ENCODE assay signal across 1 cellular context in the genomic region with DNA sequence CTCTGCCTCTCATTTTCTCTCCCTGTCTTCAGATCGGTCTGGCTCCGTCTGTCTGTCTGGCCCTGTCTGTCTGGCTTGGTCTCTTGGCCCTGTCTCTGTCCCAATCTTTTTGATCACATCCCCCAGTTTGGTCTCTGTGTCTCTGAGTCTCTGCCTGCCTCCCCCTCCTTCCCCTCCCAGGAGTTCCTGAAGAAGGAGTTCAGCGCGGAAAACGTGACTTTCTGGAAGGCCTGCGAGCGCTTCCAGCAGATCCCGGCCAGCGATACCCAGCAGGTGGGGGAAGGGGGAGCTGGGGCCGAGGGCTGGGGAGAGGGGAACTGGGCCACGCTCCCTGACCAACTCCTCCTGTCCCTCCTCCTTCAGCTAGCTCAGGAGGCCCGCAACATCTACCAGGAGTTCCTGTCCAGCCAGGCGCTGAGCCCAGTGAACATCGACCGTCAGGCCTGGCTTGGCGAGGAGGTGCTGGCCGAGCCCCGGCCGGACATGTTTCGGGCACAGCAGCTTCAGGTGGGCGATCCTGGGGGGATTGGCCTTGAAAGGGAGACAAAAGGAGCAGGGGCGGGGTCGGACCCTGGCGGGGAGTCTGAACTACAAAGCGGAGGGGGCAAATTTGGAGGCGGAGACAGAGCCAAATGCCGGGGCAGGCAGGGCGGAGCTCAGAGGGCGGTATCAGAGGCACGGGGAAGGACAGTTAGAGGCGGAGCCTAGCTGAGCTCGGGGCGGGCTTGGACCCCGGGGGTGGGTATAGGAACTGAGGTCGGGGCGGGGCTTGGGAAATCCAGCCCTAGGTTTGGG.
TF ChIP-seq lines count a peak whose summit lies in the region.

No MANE protein-coding gene starts in this region.

TF ChIP-seq in HEK293, 187 proteins besides CTCF, POLR2A, EP300 and RAD21 (continued from another document and continues in another):
- TF ChIP-seq, protein P1, sequence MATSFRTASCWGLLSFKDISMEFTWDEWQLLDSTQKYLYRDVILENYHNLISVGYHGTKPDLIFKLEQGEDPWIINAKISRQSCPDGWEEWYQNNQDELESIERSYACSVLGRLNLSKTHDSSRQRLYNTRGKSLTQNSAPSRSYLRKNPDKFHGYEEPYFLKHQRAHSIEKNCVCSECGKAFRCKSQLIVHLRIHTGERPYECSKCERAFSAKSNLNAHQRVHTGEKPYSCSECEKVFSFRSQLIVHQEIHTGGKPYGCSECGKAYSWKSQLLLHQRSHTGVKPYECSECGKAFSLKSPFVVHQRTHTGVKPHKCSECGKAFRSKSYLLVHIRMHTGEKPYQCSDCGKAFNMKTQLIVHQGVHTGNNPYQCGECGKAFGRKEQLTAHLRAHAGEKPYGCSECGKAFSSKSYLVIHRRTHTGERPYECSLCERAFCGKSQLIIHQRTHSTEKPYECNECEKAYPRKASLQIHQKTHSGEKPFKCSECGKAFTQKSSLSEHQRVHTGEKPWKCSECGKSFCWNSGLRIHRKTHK (tag by site-specific recombination; IDR thresholded peaks at IDR 0.05), result no peak
- TF ChIP-seq, protein P2, sequence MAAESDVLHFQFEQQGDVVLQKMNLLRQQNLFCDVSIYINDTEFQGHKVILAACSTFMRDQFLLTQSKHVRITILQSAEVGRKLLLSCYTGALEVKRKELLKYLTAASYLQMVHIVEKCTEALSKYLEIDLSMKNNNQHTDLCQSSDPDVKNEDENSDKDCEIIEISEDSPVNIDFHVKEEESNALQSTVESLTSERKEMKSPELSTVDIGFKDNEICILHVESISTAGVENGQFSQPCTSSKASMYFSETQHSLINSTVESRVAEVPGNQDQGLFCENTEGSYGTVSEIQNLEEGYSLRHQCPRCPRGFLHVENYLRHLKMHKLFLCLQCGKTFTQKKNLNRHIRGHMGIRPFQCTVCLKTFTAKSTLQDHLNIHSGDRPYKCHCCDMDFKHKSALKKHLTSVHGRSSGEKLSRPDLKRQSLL (tag by site-specific recombination; IDR thresholded peaks at IDR 0.05), result no peak
- TF ChIP-seq TRIM28 (IDR thresholded peaks at IDR 0.05; ENCODE audit: borderline replicate concordance, low read length) (no peak), YY2 (tag by site-specific recombination; IDR thresholded peaks at IDR 0.05) (no peak), SP2 (tag by site-specific recombination; IDR thresholded peaks at IDR 0.05) (peak; percentile 92), ZNF266 (tag by site-specific recombination; IDR thresholded peaks at IDR 0.05; ENCODE audit: low read depth) (no peak), ZNF473 (tag by site-specific recombination; IDR thresholded peaks at IDR 0.05) (no peak), TCF7L2 (IDR thresholded peaks at IDR 0.05; ENCODE audit: borderline replicate concordance, low read depth, low read length) (no peak), ZNF174 (tag by site-specific recombination; IDR thresholded peaks at IDR 0.05) (no peak), ZNF776 (tag by site-specific recombination; IDR thresholded peaks at IDR 0.05; ENCODE audit: borderline replicate concordance) (no peak), ZNF2 (tag by site-specific recombination; IDR thresholded peaks at IDR 0.05) (0 out of 2 replicates have a peak, but pooled peaks have one; percentile 22), ZNF585B (tag by site-specific recombination; IDR thresholded peaks at IDR 0.05) (no peak), GFI1B (tag by site-specific recombination; IDR thresholded peaks at IDR 0.05) (no peak), ZNF140 (tag by site-specific recombination; IDR thresholded peaks at IDR 0.05) (no peak), ZNF670 (tag by site-specific recombination; IDR thresholded peaks at IDR 0.05; ENCODE audit: low read depth) (no peak), KLF9 (tag by site-specific recombination; IDR thresholded peaks at IDR 0.05; ENCODE audit: low read depth) (peak; percentile 49; the same call in 1 of the 2 replicates), ZNF391 (tag by site-specific recombination; IDR thresholded peaks at IDR 0.05; ENCODE audit: borderline replicate concordance, low read depth) (no peak), ZNF335 (tag by site-specific recombination; conservative IDR thresholded peaks at IDR 0.05) (peak; percentile 81), ZBTB21 (tag by site-specific recombination; IDR thresholded peaks at IDR 0.05) (no peak), ZNF48 (tag by site-specific recombination; IDR thresholded peaks at IDR 0.05) (no peak), ZNF791 (tag by site-specific recombination; IDR thresholded peaks at IDR 0.05) (no peak), ZBTB7A (tag by site-specific recombination; IDR thresholded peaks at IDR 0.05; ENCODE audit: low read depth) (no peak), ZNF366 (tag by site-specific recombination; conservative IDR thresholded peaks at IDR 0.05) (peak; percentile 62), ZNF792 (tag by site-specific recombination; IDR thresholded peaks at IDR 0.05) (no peak), ZBTB8A (tag by site-specific recombination; IDR thresholded peaks at IDR 0.05) (peak; percentile 71), WT1 (tag by site-specific recombination; IDR thresholded peaks at IDR 0.05) (no peak), ZNF677 (tag by site-specific recombination; IDR thresholded peaks at IDR 0.05) (no peak), MYNN (tag by site-specific recombination; IDR thresholded peaks at IDR 0.05; ENCODE audit: borderline replicate concordance) (no peak), KLF7 (tag by site-specific recombination; IDR thresholded peaks at IDR 0.05; ENCODE audit: borderline replicate concordance) (peak; percentile 50; the same call in 1 of the 2 replicates), ZNF654 (tag by site-specific recombination; IDR thresholded peaks at IDR 0.05; ENCODE audit: low read depth) (no peak), RBAK (tag by site-specific recombination; IDR thresholded peaks at IDR 0.05) (no peak), HOXC10 (CRISPR knock-in tag; IDR thresholded peaks at IDR 0.05) (no peak), EGR2 (tag by site-specific recombination; IDR thresholded peaks at IDR 0.05; ENCODE audit: low read depth) (peak; percentile 57), ZNF624 (tag by site-specific recombination; IDR thresholded peaks at IDR 0.05) (no peak), ZNF169 (tag by site-specific recombination; IDR thresholded peaks at IDR 0.05) (no peak), ZNF274 (IDR thresholded peaks at IDR 0.05; ENCODE audit: low read length) (no peak), ZNF274 (tag by site-specific recombination; IDR thresholded peaks at IDR 0.05; ENCODE audit: borderline replicate concordance) (no peak), ZNF600 (tag by site-specific recombination; IDR thresholded peaks at IDR 0.05) (peak; percentile 67; the same call in 1 of the 2 replicates), ZNF157 (tag by site-specific recombination; IDR thresholded peaks at IDR 0.05) (no peak), ZNF214 (tag by site-specific recombination; IDR thresholded peaks at IDR 0.05; ENCODE audit: borderline replicate concordance) (no peak), KLF1 (tag by site-specific recombination; IDR thresholded peaks at IDR 0.05) (peak; percentile 68), ZEB2 (tag by site-specific recombination; IDR thresholded peaks at IDR 0.05) (no peak), ZFHX2 (tag by site-specific recombination; conservative IDR thresholded peaks at IDR 0.05) (peak; percentile 43; the same call in 1 of the 2 replicates), BCL11A (tag by site-specific recombination; IDR thresholded peaks at IDR 0.05; ENCODE audit: low read depth) (0 out of 2 replicates have a peak, but pooled peaks have one; percentile 13), SP3 (tag by site-specific recombination; IDR thresholded peaks at IDR 0.05) (peak; percentile 86), ZNF514 (tag by site-specific recombination; IDR thresholded peaks at IDR 0.05) (no peak), ZFP37 (tag by site-specific recombination; IDR thresholded peaks at IDR 0.05) (no peak), FEZF1 (tag by site-specific recombination; IDR thresholded peaks at IDR 0.05) (no peak), ZSCAN16 (tag by site-specific recombination; IDR thresholded peaks at IDR 0.05) (no peak), ZNF133 (tag by site-specific recombination; IDR thresholded peaks at IDR 0.05) (no peak), ZNF571 (tag by site-specific recombination; IDR thresholded peaks at IDR 0.05) (no peak), ZSCAN30 (tag by site-specific recombination; IDR thresholded peaks at IDR 0.05) (0 out of 2 replicates have a peak, but pooled peaks have one; percentile 8), GLI4 (tag by site-specific recombination; IDR thresholded peaks at IDR 0.05) (no peak)
- TF ChIP-seq, protein P3, sequence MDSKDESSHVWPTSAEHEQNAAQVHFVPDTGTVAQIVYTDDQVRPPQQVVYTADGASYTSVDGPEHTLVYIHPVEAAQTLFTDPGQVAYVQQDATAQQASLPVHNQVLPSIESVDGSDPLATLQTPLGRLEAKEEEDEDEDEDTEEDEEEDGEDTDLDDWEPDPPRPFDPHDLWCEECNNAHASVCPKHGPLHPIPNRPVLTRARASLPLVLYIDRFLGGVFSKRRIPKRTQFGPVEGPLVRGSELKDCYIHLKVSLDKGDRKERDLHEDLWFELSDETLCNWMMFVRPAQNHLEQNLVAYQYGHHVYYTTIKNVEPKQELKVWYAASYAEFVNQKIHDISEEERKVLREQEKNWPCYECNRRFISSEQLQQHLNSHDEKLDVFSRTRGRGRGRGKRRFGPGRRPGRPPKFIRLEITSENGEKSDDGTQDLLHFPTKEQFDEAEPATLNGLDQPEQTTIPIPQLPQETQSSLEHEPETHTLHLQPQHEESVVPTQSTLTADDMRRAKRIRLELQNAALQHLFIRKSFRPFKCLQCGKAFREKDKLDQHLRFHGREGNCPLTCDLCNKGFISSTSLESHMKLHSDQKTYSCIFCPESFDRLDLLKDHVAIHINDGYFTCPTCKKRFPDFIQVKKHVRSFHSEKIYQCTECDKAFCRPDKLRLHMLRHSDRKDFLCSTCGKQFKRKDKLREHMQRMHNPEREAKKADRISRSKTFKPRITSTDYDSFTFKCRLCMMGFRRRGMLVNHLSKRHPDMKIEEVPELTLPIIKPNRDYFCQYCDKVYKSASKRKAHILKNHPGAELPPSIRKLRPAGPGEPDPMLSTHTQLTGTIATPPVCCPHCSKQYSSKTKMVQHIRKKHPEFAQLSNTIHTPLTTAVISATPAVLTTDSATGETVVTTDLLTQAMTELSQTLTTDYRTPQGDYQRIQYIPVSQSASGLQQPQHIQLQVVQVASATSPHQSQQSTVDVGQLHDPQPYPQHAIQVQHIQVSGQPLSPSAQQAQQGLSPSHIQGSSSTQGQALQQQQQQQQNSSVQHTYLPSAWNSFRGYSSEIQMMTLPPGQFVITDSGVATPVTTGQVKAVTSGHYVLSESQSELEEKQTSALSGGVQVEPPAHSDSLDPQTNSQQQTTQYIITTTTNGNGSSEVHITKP (tag by site-specific recombination; IDR thresholded peaks at IDR 0.05), result peak; percentile 8; the same call in 1 of the 2 replicates
- TF ChIP-seq, protein P4, sequence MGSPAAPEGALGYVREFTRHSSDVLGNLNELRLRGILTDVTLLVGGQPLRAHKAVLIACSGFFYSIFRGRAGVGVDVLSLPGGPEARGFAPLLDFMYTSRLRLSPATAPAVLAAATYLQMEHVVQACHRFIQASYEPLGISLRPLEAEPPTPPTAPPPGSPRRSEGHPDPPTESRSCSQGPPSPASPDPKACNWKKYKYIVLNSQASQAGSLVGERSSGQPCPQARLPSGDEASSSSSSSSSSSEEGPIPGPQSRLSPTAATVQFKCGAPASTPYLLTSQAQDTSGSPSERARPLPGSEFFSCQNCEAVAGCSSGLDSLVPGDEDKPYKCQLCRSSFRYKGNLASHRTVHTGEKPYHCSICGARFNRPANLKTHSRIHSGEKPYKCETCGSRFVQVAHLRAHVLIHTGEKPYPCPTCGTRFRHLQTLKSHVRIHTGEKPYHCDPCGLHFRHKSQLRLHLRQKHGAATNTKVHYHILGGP (tag by site-specific recombination; IDR thresholded peaks at IDR 0.05), result no peak
- TF ChIP-seq, protein P5, sequence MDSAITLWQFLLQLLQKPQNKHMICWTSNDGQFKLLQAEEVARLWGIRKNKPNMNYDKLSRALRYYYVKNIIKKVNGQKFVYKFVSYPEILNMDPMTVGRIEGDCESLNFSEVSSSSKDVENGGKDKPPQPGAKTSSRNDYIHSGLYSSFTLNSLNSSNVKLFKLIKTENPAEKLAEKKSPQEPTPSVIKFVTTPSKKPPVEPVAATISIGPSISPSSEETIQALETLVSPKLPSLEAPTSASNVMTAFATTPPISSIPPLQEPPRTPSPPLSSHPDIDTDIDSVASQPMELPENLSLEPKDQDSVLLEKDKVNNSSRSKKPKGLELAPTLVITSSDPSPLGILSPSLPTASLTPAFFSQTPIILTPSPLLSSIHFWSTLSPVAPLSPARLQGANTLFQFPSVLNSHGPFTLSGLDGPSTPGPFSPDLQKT (IDR thresholded peaks at IDR 0.05; ENCODE audit: borderline replicate concordance, low read depth, low read length), result no peak
- TF ChIP-seq, protein P6, sequence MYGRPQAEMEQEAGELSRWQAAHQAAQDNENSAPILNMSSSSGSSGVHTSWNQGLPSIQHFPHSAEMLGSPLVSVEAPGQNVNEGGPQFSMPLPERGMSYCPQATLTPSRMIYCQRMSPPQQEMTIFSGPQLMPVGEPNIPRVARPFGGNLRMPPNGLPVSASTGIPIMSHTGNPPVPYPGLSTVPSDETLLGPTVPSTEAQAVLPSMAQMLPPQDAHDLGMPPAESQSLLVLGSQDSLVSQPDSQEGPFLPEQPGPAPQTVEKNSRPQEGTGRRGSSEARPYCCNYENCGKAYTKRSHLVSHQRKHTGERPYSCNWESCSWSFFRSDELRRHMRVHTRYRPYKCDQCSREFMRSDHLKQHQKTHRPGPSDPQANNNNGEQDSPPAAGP (tag by site-specific recombination; IDR thresholded peaks at IDR 0.05), result 0 out of 2 replicates have a peak, but pooled peaks have one; percentile 36
- TF ChIP-seq, protein P7, sequence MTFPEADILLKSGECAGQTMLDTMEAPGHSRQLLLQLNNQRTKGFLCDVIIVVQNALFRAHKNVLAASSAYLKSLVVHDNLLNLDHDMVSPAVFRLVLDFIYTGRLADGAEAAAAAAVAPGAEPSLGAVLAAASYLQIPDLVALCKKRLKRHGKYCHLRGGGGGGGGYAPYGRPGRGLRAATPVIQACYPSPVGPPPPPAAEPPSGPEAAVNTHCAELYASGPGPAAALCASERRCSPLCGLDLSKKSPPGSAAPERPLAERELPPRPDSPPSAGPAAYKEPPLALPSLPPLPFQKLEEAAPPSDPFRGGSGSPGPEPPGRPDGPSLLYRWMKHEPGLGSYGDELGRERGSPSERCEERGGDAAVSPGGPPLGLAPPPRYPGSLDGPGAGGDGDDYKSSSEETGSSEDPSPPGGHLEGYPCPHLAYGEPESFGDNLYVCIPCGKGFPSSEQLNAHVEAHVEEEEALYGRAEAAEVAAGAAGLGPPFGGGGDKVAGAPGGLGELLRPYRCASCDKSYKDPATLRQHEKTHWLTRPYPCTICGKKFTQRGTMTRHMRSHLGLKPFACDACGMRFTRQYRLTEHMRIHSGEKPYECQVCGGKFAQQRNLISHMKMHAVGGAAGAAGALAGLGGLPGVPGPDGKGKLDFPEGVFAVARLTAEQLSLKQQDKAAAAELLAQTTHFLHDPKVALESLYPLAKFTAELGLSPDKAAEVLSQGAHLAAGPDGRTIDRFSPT (tag by site-specific recombination; IDR thresholded peaks at IDR 0.05), result 0 out of 2 replicates have a peak, but pooled peaks have one; percentile 60
